ENCODE assay signal across 30 cellular contexts in genomic region chr18:27627927-27628326, GRCh38.
DNase-seq lines count a peak whose midpoint lies in the region; ATAC-seq, FAIRE-seq and TF ChIP-seq lines count a peak whose summit lies in the region.
"Had no signal": no experiment of that assay in that cellular context is flagged by ENCODE, and none has a peak within 500 bp of the region (broad histone marks: within the 10 kb centered on the region; RNA-seq: fewer than 3 reads in every experiment).

No MANE protein-coding gene starts in this region.

- no peak overlapping the region for H3K4me2 ChIP-seq in HepG2 (ENCODE audit: low read depth, low read length)

- H3K4me3 Mint-ChIP-seq in immature natural killer cell: no peak overlapping the region
- H3K4me3 Mint-ChIP-seq: activated CD4-positive, alpha-beta T cell treated with anti-CD3 and anti-CD28 coated beads, Interleukin-2, amount 10 ng/mL, durations not matched to agents 7 days and 5 days; effector memory CD8-positive, alpha-beta T cell; neural crest cell; T-helper 2 cell treated with Interferon-gamma antibody and Interleukin-4, amounts not matched to agents 5 μg/mL and 100 μg/mL, for 36 hours had no signal

- H3K36me3 Mint-ChIP-seq in immature natural killer cell: no peaks in the 10 kb centered on the region

- no peaks in the 10 kb centered on the region for H4K20me1 ChIP-seq in HepG2 (ENCODE audit: insufficient read depth, low read length)

- no peaks in the 10 kb centered on the region for H3K79me2 ChIP-seq in HepG2 (ENCODE audit: insufficient read depth, low read length)

- no peak overlapping the region for H3K27ac ChIP-seq in HepG2 (ENCODE audit: extremely low read length, insufficient read depth, low read length)
- H3K27ac ChIP-seq in right lobe of liver: no peak overlapping the region
- no peak overlapping the region for H3K27ac ChIP-seq in brain microvascular endothelial cell
- H3K27ac ChIP-seq: adrenal gland, colonic mucosa, esophagus squamous epithelium, sigmoid colon, SJSA1, thyroid gland, VCaP had no signal

- ATAC-seq in HepG2 (peak; percentile 62), right lobe of liver (no peak)
- ATAC-seq: effector memory CD8-positive, alpha-beta T cell; Panc1; stimulated activated naive CD8-positive, alpha-beta T cell treated with anti-CD3 and anti-CD28 coated beads, Interleukin-15, Interleukin-2, amounts not matched to agents 100 U/mL and 50 U/mL, for 24 hours had no signal

- POLR2A ChIA-PET in HepG2 (lab: Yijun Ruan, JAX): no interaction called here

- no peak overlapping the region for H3K27ac Mint-ChIP-seq in immature natural killer cell
- H3K27ac Mint-ChIP-seq: activated CD4-positive, alpha-beta T cell treated with anti-CD3 and anti-CD28 coated beads, Interleukin-2, amount 10 ng/mL, durations not matched to agents 7 days and 5 days; effector memory CD8-positive, alpha-beta T cell; T-helper 2 cell treated with Interferon-gamma antibody and Interleukin-4, amounts not matched to agents 5 μg/mL and 100 μg/mL, for 36 hours had no signal

- TF ChIP-seq CTCF in HepG2 (CRISPR knock-in tag; IDR thresholded peaks at IDR 0.05): no peak
- no peak for TF ChIP-seq CTCF in right lobe of liver (IDR thresholded peaks at IDR 0.05)
- TF ChIP-seq CTCF in epithelial cell of esophagus (IDR thresholded peaks at IDR 0.05; ENCODE audit: insufficient read depth, low read depth, low read length, missing control alignments): peak; percentile 7
- TF ChIP-seq CTCF in brain microvascular endothelial cell (IDR thresholded peaks at IDR 0.05; ENCODE audit: low read depth, low read length, missing control alignments): no peak

- H3K9me3 ChIP-seq in HepG2 (ENCODE audit: low read length) (no peaks in the 10 kb centered on the region), right lobe of liver (no peaks in the 10 kb centered on the region)
- H3K9me3 ChIP-seq: adrenal gland, colonic mucosa, esophagus squamous epithelium, sigmoid colon, SJSA1, thyroid gland had no signal

- peaks cover 0 to 2% (median 0%) of the 10 kb centered on the region in 6 donors for H3K9me3 Mint-ChIP-seq in immature natural killer cell
- H3K9me3 Mint-ChIP-seq: activated CD4-positive, alpha-beta T cell treated with anti-CD3 and anti-CD28 coated beads, Interleukin-2, amount 10 ng/mL, durations not matched to agents 7 days and 5 days; neural crest cell; T-helper 2 cell treated with Interferon-gamma antibody and Interleukin-4, amounts not matched to agents 5 μg/mL and 100 μg/mL, for 36 hours had no signal

- TF ChIP-seq RAD21 in HepG2 (CRISPR knock-in tag; IDR thresholded peaks at IDR 0.05): no peak

- TF ChIP-seq POLR2A in HepG2 (IDR thresholded peaks at IDR 0.05; ENCODE audit: insufficient read depth in 1 of 2, low read depth in 2 of 2, low read length in 2 of 2) (no peak), right lobe of liver (IDR thresholded peaks at IDR 0.05) (no peak)

- no peaks in the 10 kb centered on the region for H3K4me1 Mint-ChIP-seq in immature natural killer cell
- H3K4me1 Mint-ChIP-seq: activated CD4-positive, alpha-beta T cell treated with anti-CD3 and anti-CD28 coated beads, Interleukin-2, amount 10 ng/mL, durations not matched to agents 7 days and 5 days; neural crest cell had no signal

- no peak overlapping the region for H2AFZ ChIP-seq in HepG2 (ENCODE audit: low read length)

- peaks cover 0 to 1% of the 10 kb centered on the region in 2 experiments; a peak in 2 of 5 replicates for H3K27me3 ChIP-seq in HepG2 (ENCODE audit: control insufficient read depth in 1 of 2, insufficient read depth in 2 of 2, low read length in 2 of 2)
- H3K27me3 ChIP-seq in right lobe of liver: no peaks in the 10 kb centered on the region
- H3K27me3 ChIP-seq in brain microvascular endothelial cell (replicated peaks): no peaks in the 10 kb centered on the region
- H3K27me3 ChIP-seq: adrenal gland, colonic mucosa, esophagus squamous epithelium, sigmoid colon, thyroid gland had no signal

- in situ Hi-C loops in HepG2 (cut with HindIII; ENCODE audit: extremely low pct_ligation_motif_present, low pct_unique_long_range_greater_than_20kb): no loop called here
- in situ Hi-C loops in brain microvascular endothelial cell (cut with HindIII; ENCODE audit: low pct_ligation_motif_present, low sequenced_read_pairs): no loop called here

- no TSS peak for BruUV-seq in HepG2 (replicated peaks; lab: Mats Ljungman, UMichigan)

- H3K27me3 Mint-ChIP-seq in immature natural killer cell (ENCODE audit: low read depth in 3 of 3): no peaks in the 10 kb centered on the region
- H3K27me3 Mint-ChIP-seq: activated CD4-positive, alpha-beta T cell treated with anti-CD3 and anti-CD28 coated beads, Interleukin-2, amount 10 ng/mL, durations not matched to agents 7 days and 5 days; effector memory CD8-positive, alpha-beta T cell had no signal

- H3K4me3 ChIP-seq in HepG2 (replicated peaks in 1 of 3; ENCODE audit: insufficient read depth in 1 of 3, low read depth in 2 of 3, low read length in 3 of 3) (no peak overlapping the region), right lobe of liver (no peak overlapping the region), epithelial cell of esophagus (ENCODE audit: low read length) (no peak overlapping the region), brain microvascular endothelial cell (ENCODE audit: low read depth, low read length) (no peak overlapping the region)
- H3K4me3 ChIP-seq: adrenal gland, colonic mucosa, esophagus squamous epithelium, sigmoid colon, SJSA1, thyroid gland had no signal

- intact Hi-C loops in HepG2 (cut with micrococcal nuclease; ENCODE audit: unreplicated experiment): no loop called here
- intact Hi-C loops in right lobe of liver (cut with DNase I): no loop called here

- no peaks in the 10 kb centered on the region for H3K4me1 ChIP-seq in HepG2 (ENCODE audit: insufficient read depth, low read length)
- no peaks in the 10 kb centered on the region for H3K4me1 ChIP-seq in right lobe of liver
- H3K4me1 ChIP-seq: adrenal gland, colonic mucosa, esophagus squamous epithelium, sigmoid colon, SJSA1, thyroid gland had no signal

- 11% methylated on average over 4 of the region's 4 CpGs for WGBS in HepG2 (ENCODE audit: low lambda C conversion rate)
- WGBS in right lobe of liver (ENCODE audit: insufficient coverage, low coverage, low lambda C conversion rate, missing lambda C conversion rate): 49% methylated on average over 3 of the region's 4 CpGs

- H3K9ac ChIP-seq in HepG2 (ENCODE audit: insufficient read depth, low read depth, low read length): no peak overlapping the region

- no peak for DNase-seq in HepG2 (ENCODE audit: low spot score)
- DNase-seq in right lobe of liver: no peak
- peak; percentile 6 for DNase-seq in NCI-H524 treated with DMSO at 0.1 percent for 48 hours (lab: John Stamatoyannopoulos, UW)
- no peak for DNase-seq in epithelial cell of esophagus (ENCODE audit: low read depth)
- no peak for DNase-seq in NCI-H345 treated with DMSO at 0.1 percent for 48 hours (lab: John Stamatoyannopoulos, UW; ENCODE audit: unreplicated experiment)
- DNase-seq in brain microvascular endothelial cell: no peak
- no peak for DNase-seq in immature natural killer cell
- DNase-seq in SKM-1 treated with dmso at 0.1 percent for 144 hours (lab: John Stamatoyannopoulos, UW; ENCODE audit: unreplicated experiment): no peak
- DNase-seq: activated CD4-positive, alpha-beta T cell treated with anti-CD3 and anti-CD28 coated beads, Interleukin-2, amount 10 ng/mL, durations not matched to agents 7 days and 5 days; activated naive CD4-positive, alpha-beta T cell treated with Interleukin-2 at 50 U/mL for 16 hours; activated T-cell treated with anti-CD3 and anti-CD28 coated beads, Interleukin-2, amount 50 U/mL, for 48 hours; adrenal gland; colonic mucosa; effector memory CD8-positive, alpha-beta T cell; esophagus squamous epithelium; GF-D8; hypothalamus; KBM-7; MM.1S; NCI-H1436 treated with DMSO at 0.1 percent for 48 hours; posterior cingulate gyrus; sigmoid colon; stimulated activated naive CD8-positive, alpha-beta T cell treated with anti-CD3 and anti-CD28 coated beads, Interleukin-15, Interleukin-2, amounts not matched to agents 100 U/mL and 50 U/mL, for 24 hours; thyroid gland had no signal

- H3K36me3 ChIP-seq in HepG2 (replicated peaks in 1 of 2; ENCODE audit: control insufficient read depth in 1 of 2, insufficient read depth in 2 of 2, low read length in 2 of 2): no peaks in the 10 kb centered on the region
- no peaks in the 10 kb centered on the region for H3K36me3 ChIP-seq in right lobe of liver
- no peaks in the 10 kb centered on the region for H3K36me3 ChIP-seq in brain microvascular endothelial cell (replicated peaks)
- H3K36me3 ChIP-seq: adrenal gland, colonic mucosa, esophagus squamous epithelium, sigmoid colon, SJSA1, thyroid gland had no signal

- TF ChIP-seq EP300 in HepG2 (IDR thresholded peaks at IDR 0.05; ENCODE audit: low read depth in 2 of 2, low read length in 2 of 2) (no peak), HepG2 (CRISPR knock-in tag; IDR thresholded peaks at IDR 0.05; ENCODE audit: borderline replicate concordance) (no peak)

- no peak for FAIRE-seq in HepG2 (lab: Jason Lieb, UNC)
- FAIRE-seq: frontal cortex had no signal

- CTCF ChIA-PET in HepG2 (lab: Yijun Ruan, JAX; ENCODE audit: low intra/inter-chr PET ratio, low total read pairs): no interaction called here

TF ChIP-seq in HepG2, 621 proteins besides CTCF, POLR2A, EP300 and RAD21 (continues in another document):
- TF ChIP-seq IKZF5 (CRISPR knock-in tag; IDR thresholded peaks at IDR 0.05): no peak
